Comparison of ENCODE assay signal across 8 cellular contexts in the genomic region with DNA sequence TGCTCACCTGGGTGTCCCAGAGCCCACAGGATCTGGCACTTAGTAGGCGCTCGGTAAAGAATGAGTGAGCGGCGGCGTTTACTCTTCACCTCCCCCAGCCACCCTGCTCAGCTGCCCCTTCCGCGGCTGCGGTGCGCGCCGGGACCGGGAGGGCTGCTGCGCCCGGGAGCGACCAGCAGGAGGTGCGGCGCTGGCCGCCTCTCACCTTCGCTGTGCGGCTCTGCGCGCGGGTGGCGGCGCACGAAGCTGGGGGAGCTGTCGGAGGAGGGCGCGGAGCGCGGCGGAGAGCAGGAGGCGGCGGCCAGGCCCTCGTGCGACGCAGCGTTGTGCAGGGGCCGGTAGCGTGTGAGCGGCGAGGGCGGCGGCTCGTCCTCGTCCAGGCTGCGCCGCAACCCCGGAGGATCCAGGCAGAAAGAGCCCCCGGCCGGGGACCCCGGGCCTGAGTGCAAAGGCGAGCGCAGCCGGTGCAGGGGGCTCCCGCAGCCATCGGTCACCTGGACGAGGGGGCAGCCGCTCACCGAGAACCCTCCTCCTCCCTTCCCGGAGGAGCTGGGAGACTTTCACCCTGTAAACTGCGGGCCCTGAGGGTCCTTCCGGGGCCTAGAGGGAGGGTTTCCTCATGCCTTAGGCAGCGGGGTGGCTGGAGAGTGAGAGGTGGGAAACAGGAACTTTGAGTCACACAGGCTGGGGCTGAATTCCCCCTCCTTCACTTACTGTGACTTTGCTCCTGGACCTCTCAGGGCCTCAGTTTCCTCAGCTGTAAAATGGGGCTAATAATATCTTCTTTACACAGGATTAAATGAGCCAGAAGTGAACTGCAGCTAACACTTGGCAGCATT. TPM values are rescaled to one million over a fixed set of nuclear protein-coding genes. Genes with fewer than 3 reads are reported as not detected.
A peak's percentile ranks its signal among the peaks of the same experiment; 100 is the strongest.
DNase-seq lines count a peak whose midpoint lies in the region; ATAC-seq and TF ChIP-seq lines count a peak whose summit lies in the region.

No MANE protein-coding gene starts in this region.

- H3K4me1 Mint-ChIP-seq in CD14-positive monocyte: peaks cover 8% of the 10 kb centered on the region
- peaks cover 7% of the 10 kb centered on the region for H3K4me1 Mint-ChIP-seq in activated CD4-positive, alpha-beta T cell treated with anti-CD3 and anti-CD28 coated beads for 36 hours
- peaks cover 14% of the 10 kb centered on the region for H3K4me1 Mint-ChIP-seq in stimulated activated effector memory CD8-positive, alpha-beta T cell treated with anti-CD3 and anti-CD28 coated beads, Interleukin-12 subunit alpha, Interleukin-12 subunit beta, amount 100 ng/mL, for 72 hours

- H3K4me3 ChIP-seq in colonic mucosa (no peak overlapping the region), lower lobe of right lung (peak overlapping the region; percentile 30)

- H3K9me3 ChIP-seq in colonic mucosa: no peaks in the 10 kb centered on the region
- H3K9me3 ChIP-seq in lower lobe of right lung: no peaks in the 10 kb centered on the region

- no peak overlapping the region for H3K27ac ChIP-seq in colonic mucosa
- no peak overlapping the region for H3K27ac ChIP-seq in lower lobe of right lung

- peak overlapping the region in 1 of 2 donors; percentile 87 for H3K4me3 Mint-ChIP-seq in CD14-positive monocyte
- H3K4me3 Mint-ChIP-seq in activated CD4-positive, alpha-beta T cell treated with anti-CD3 and anti-CD28 coated beads for 36 hours: peak overlapping the region; percentile 17
- H3K4me3 Mint-ChIP-seq in stimulated activated effector memory CD8-positive, alpha-beta T cell treated with anti-CD3 and anti-CD28 coated beads, Interleukin-12 subunit alpha, Interleukin-12 subunit beta, amount 100 ng/mL, for 72 hours: peak overlapping the region; percentile 67

- H3K4me1 ChIP-seq in colonic mucosa (no peaks in the 10 kb centered on the region), lower lobe of right lung (peaks cover 13% of the 10 kb centered on the region)

- ATAC-seq in activated CD4-positive, alpha-beta T cell treated with anti-CD3 and anti-CD28 coated beads for 36 hours: peak; percentile 88
- ATAC-seq in lower lobe of right lung (peak; percentile 84 to 87), GM21367 (IDR thresholded peaks at IDR 0.05; ENCODE audit: unreplicated experiment) (no peak), GM19395 (IDR thresholded peaks at IDR 0.05; ENCODE audit: unreplicated experiment) (no peak)
- ATAC-seq in stimulated activated effector memory CD8-positive, alpha-beta T cell treated with anti-CD3 and anti-CD28 coated beads, Interleukin-12 subunit alpha, Interleukin-12 subunit beta, amount 100 ng/mL, for 72 hours: peak; percentile 82

- H3K27me3 Mint-ChIP-seq in CD14-positive monocyte (ENCODE audit: low read depth in 3 of 3): peaks cover 66 to 81% (median 80%) of the 10 kb centered on the region in 3 donors
- peaks cover 31% of the 10 kb centered on the region for H3K27me3 Mint-ChIP-seq in activated CD4-positive, alpha-beta T cell treated with anti-CD3 and anti-CD28 coated beads for 36 hours

- peak; percentile 56 for TF ChIP-seq CTCF in CD14-positive monocyte (IDR thresholded peaks at IDR 0.05)
- peak; percentile 50 for TF ChIP-seq CTCF in colonic mucosa (IDR thresholded peaks at IDR 0.05)
- TF ChIP-seq CTCF in lower lobe of right lung (IDR thresholded peaks at IDR 0.05): peak; percentile 60

- H3K27me3 ChIP-seq in colonic mucosa: peaks cover 9% of the 10 kb centered on the region
- H3K27me3 ChIP-seq in lower lobe of right lung (ENCODE audit: low read depth): peaks cover 43% of the 10 kb centered on the region

- H3K36me3 ChIP-seq in colonic mucosa (no peaks in the 10 kb centered on the region), lower lobe of right lung (no peaks in the 10 kb centered on the region)

- CTCF ChIA-PET in activated CD4-positive, alpha-beta T cell treated with anti-CD3 and anti-CD28 coated beads for 36 hours (lab: Charles Lee): interaction anchor here (0.7 to 3.8 kb wide), 18 partner anchors 9 to 158 kb away, joined by 3 to 42 read pairs (median 4); partner anchors contain the start of genes COL1A1, PDK2 and SAMD14

- POLR2A ChIA-PET in activated CD4-positive, alpha-beta T cell treated with anti-CD3 and anti-CD28 coated beads for 36 hours (lab: Charles Lee): interaction anchor here (1.1 kb wide), 1 partner anchor 23 kb away, joined by 4 read pairs; no protein-coding TSS in a partner anchor

- intact Hi-C loops in CD14-positive monocyte (cut with micrococcal nuclease) (no loop called here), colonic mucosa (cut with DNase I) (no loop called here), lower lobe of right lung (cut with DNase I) (no loop called here)
- intact Hi-C loops in activated CD4-positive, alpha-beta T cell treated with anti-CD3 and anti-CD28 coated beads for 36 hours (cut with DNase I, micrococcal nuclease): loop anchor here (1.0 to 5.0 kb wide), 3 partner anchors 45 to 179 kb away; no protein-coding TSS in a partner anchor

- H3K9me3 Mint-ChIP-seq in CD14-positive monocyte: peaks cover 0 to 12% (median 5%) of the 10 kb centered on the region in 7 donors
- no peaks in the 10 kb centered on the region for H3K9me3 Mint-ChIP-seq in activated CD4-positive, alpha-beta T cell treated with anti-CD3 and anti-CD28 coated beads for 36 hours (ENCODE audit: low read depth)
- no peaks in the 10 kb centered on the region for H3K9me3 Mint-ChIP-seq in stimulated activated effector memory CD8-positive, alpha-beta T cell treated with anti-CD3 and anti-CD28 coated beads, Interleukin-12 subunit alpha, Interleukin-12 subunit beta, amount 100 ng/mL, for 72 hours

- DNase-seq in CD14-positive monocyte (ENCODE audit: low spot score) (no peak), HUDEP-2 (lab: John Stamatoyannopoulos, UW; ENCODE audit: unreplicated experiment in 76 of 76) (peak in 50 of 76 experiments; percentile 6 to 70 (median 38)), colonic mucosa (peak; percentile 49), lower lobe of right lung (peak; percentile 68)
- peak; percentile 83 for DNase-seq in activated CD4-positive, alpha-beta T cell treated with anti-CD3 and anti-CD28 coated beads for 36 hours
- peak; percentile 31 to 71 for DNase-seq in stimulated activated effector memory CD8-positive, alpha-beta T cell treated with anti-CD3 and anti-CD28 coated beads, Interleukin-12 subunit alpha, Interleukin-12 subunit beta, amount 100 ng/mL, for 72 hours (ENCODE audit: low spot score in 2 of 2)

- peaks cover 2 to 3% of the 10 kb centered on the region in 2 donors for H3K36me3 Mint-ChIP-seq in CD14-positive monocyte
- no peaks in the 10 kb centered on the region for H3K36me3 Mint-ChIP-seq in activated CD4-positive, alpha-beta T cell treated with anti-CD3 and anti-CD28 coated beads for 36 hours (ENCODE audit: low read depth)
- H3K36me3 Mint-ChIP-seq in stimulated activated effector memory CD8-positive, alpha-beta T cell treated with anti-CD3 and anti-CD28 coated beads, Interleukin-12 subunit alpha, Interleukin-12 subunit beta, amount 100 ng/mL, for 72 hours: no peaks in the 10 kb centered on the region

- H3K27ac Mint-ChIP-seq in CD14-positive monocyte: no peak overlapping the region
- H3K27ac Mint-ChIP-seq in activated CD4-positive, alpha-beta T cell treated with anti-CD3 and anti-CD28 coated beads for 36 hours: no peak overlapping the region
- H3K27ac Mint-ChIP-seq in stimulated activated effector memory CD8-positive, alpha-beta T cell treated with anti-CD3 and anti-CD28 coated beads, Interleukin-12 subunit alpha, Interleukin-12 subunit beta, amount 100 ng/mL, for 72 hours: no peak overlapping the region

- H3K9ac ChIP-seq in colonic mucosa (ENCODE audit: low read depth in 2 of 2, low read length in 2 of 2): no peak overlapping the region

RNA-seq across cellular contexts. Expression of gene SAMD14, which starts 12.5 kb away (rescaled TPM):
- not detected for polyA plus RNA-seq in CD14-positive monocyte
- 1 to 10 TPM in 1 of 2 experiments, under 1 TPM in 1; 0.77 to 1.1 TPM for total RNA-seq in activated CD4-positive, alpha-beta T cell treated with anti-CD3 and anti-CD28 coated beads for 36 hours
- 1 to 10 TPM in 1 of 2 donors, under 1 TPM in 1; 0.77 to 2.3 TPM for total RNA-seq in colonic mucosa
- 9.2 TPM for total RNA-seq in lower lobe of right lung

RNA-seq across cellular contexts. Expression of gene PDK2, which starts 22.3 kb away (rescaled TPM):
- polyA plus RNA-seq in CD14-positive monocyte: 10 to 100 TPM; 15.9 to 23.4 TPM
- 10 to 100 TPM in 1 of 2 experiments, 1 to 10 TPM in 1; 9.8 to 16.2 TPM for total RNA-seq in activated CD4-positive, alpha-beta T cell treated with anti-CD3 and anti-CD28 coated beads for 36 hours
- 10 to 100 TPM; 48.8 to 56.4 TPM for total RNA-seq in colonic mucosa
- 35.7 TPM for total RNA-seq in lower lobe of right lung

RNA-seq across cellular contexts. Expression of gene PPP1R9B, which starts 33.1 kb away (rescaled TPM):
- 1 to 10 TPM in 1 of 2 donors, under 1 TPM in 1; 0.61 to 1.3 TPM for polyA plus RNA-seq in CD14-positive monocyte
- total RNA-seq in activated CD4-positive, alpha-beta T cell treated with anti-CD3 and anti-CD28 coated beads for 36 hours: 10 to 100 TPM; 61.1 to 64.0 TPM
- total RNA-seq in colonic mucosa: 10 to 100 TPM; 36.6 to 43.2 TPM
- total RNA-seq in lower lobe of right lung: 92.6 TPM

RNA-seq across cellular contexts. Expression of gene SGCA, which starts 48.4 kb away (rescaled TPM):
- under 1 TPM; 0.53 to 0.89 TPM for polyA plus RNA-seq in CD14-positive monocyte
- under 1 TPM in 1 of 2 experiments, not detected in 1; 0.26 TPM for total RNA-seq in activated CD4-positive, alpha-beta T cell treated with anti-CD3 and anti-CD28 coated beads for 36 hours
- total RNA-seq in colonic mucosa: 1 to 10 TPM in 1 of 2 donors, under 1 TPM in 1; 0.89 to 5.5 TPM
- 9.1 TPM for total RNA-seq in lower lobe of right lung

Comparison
In these comparisons a context has a peak if more than half of its experiments do, and no peak if none do; other contexts are left out.
1. ATAC-seq: peak in activated CD4-positive, alpha-beta T cell treated with anti-CD3 and anti-CD28 coated beads for 36 hours (single experiment), lower lobe of right lung (2 of 2) and stimulated activated effector memory CD8-positive, alpha-beta T cell treated with anti-CD3 and anti-CD28 coated beads, Interleukin-12 subunit alpha, Interleukin-12 subunit beta, amount 100 ng/mL, for 72 hours (single experiment); none in GM21367 (single experiment) and GM19395 (single experiment).
2. intact Hi-C loops: an anchor here in activated CD4-positive, alpha-beta T cell treated with anti-CD3 and anti-CD28 coated beads for 36 hours (1.0 to 5.0 kb wide); none called in CD14-positive monocyte, colonic mucosa and lower lobe of right lung.
3. Peak in every context shown above with its lines, with median percentiles within 50 percentile points of each other: CTCF ChIP-seq.